ENCODE assay signal across 8 cellular contexts in the genomic region with DNA sequence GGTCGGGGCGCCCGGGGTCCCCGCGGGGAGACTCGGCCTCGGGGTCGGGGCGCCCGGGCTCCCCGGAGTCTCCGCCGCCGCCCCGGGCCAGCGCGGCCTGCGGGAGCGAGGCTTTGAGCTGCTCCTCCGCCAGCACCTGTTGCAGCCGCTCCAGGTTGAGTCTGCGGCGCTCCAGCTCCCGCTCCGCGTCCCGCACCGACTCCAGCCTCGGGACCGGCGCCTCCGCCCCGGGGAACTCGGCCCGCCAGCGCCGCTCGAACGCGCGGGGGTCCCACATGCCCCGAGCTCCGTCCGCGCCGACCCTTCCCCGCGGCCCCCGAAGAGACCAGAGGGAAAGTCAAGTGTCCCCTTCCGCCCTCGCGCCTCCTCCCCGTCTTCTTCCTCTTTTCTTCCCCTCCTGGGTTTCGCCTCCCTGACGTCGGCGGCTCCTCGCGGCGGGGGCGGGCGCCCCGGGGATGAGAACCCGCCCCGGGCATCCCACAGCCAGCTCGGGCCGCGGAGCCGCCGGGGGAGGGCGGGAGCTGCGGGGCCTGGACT. TPM values are rescaled to one million over a fixed set of nuclear protein-coding genes. Genes with fewer than 3 reads are reported as not detected.
DNase-seq lines count a peak whose midpoint lies in the region; ATAC-seq and TF ChIP-seq lines count a peak whose summit lies in the region.

No MANE protein-coding gene starts in this region.

- intact Hi-C loops in A673 (cut with micrococcal nuclease; ENCODE audit: unreplicated experiment) (no loop called here), testis (cut with DNase I; ENCODE audit: low total_unique reads) (no loop called here)

- 1% methylated on average over 24 to 50 of the region's 72 CpGs for WGBS in testis, 2 donors

- peak; percentile 47 for ATAC-seq in GM18868 (IDR thresholded peaks at IDR 0.05; ENCODE audit: unreplicated experiment)
- peak; percentile 46 for ATAC-seq in HG03521 (IDR thresholded peaks at IDR 0.05; ENCODE audit: unreplicated experiment)

- CTCF ChIA-PET in A673 (lab: Charles Lee) = no interaction called here

- H3K27me3 ChIP-seq in A673 (replicated peaks; ENCODE audit: insufficient read depth, low read depth, low read length, poor library complexity) (peaks cover 46% of the 10 kb centered on the region), mononuclear cell (ENCODE audit: insufficient read depth, low read length) (peaks cover 11% of the 10 kb centered on the region), testis (no peaks in the 10 kb centered on the region)

- no peaks in the 10 kb centered on the region for H3K36me3 ChIP-seq in A673 (ENCODE audit: insufficient read depth, low read length, poor library complexity, severe bottlenecking)
- no peaks in the 10 kb centered on the region for H3K36me3 ChIP-seq in testis (ENCODE audit: low read depth, missing control alignments)

- DNase-seq in A673 (ENCODE audit: low spot score) (peak; percentile 34), testis (peak; percentile 48), HuH-7 (ENCODE audit: low spot score) (no peak)
- peak; percentile 14 for DNase-seq in effector CD8-positive, alpha-beta T cell (lab: John Stamatoyannopoulos, UW)

- TF ChIP-seq POLR2A in testis (IDR thresholded peaks at IDR 0.05) = no peak

- H3K4me3 ChIP-seq in A673 (ENCODE audit: low read depth, low read length, poor library complexity, severe bottlenecking) = peak overlapping the region; percentile 45
- peak overlapping the region; percentile 29 for H3K4me3 ChIP-seq in WI38 (ENCODE audit: low read depth, low read length)
- H3K4me3 ChIP-seq in mononuclear cell (ENCODE audit: low read length) = peak overlapping the region; percentile 54
- peak overlapping the region; percentile 46 to 63 for H3K4me3 ChIP-seq in testis

- POLR2A ChIA-PET in A673 (lab: Charles Lee; ENCODE audit: low non-redundant PET) = no interaction called here

- no peak overlapping the region for H3K27ac ChIP-seq in A673 (ENCODE audit: low read depth, low read length, poor library complexity, severe bottlenecking)
- peak overlapping the region in 1 of 2 donors; percentile 11 for H3K27ac ChIP-seq in testis

- H3K9me3 ChIP-seq in A673 (ENCODE audit: low read depth, low read length, poor library complexity, severe bottlenecking) (no peaks in the 10 kb centered on the region), mononuclear cell (ENCODE audit: low read depth, low read length) (no peaks in the 10 kb centered on the region), testis (no peaks in the 10 kb centered on the region)

- H3K4me1 ChIP-seq in A673 (ENCODE audit: insufficient read depth, low read length, poor library complexity, severe bottlenecking) (peaks cover 12% of the 10 kb centered on the region), mononuclear cell (ENCODE audit: insufficient read depth, low read length) (peaks cover 39% of the 10 kb centered on the region), testis (peaks cover 5% of the 10 kb centered on the region)

- no peak for TF ChIP-seq CTCF in A673 (conservative IDR thresholded peaks at IDR 0.05; ENCODE audit: low read depth, low read length)
- no peak for TF ChIP-seq CTCF in WI38 (IDR thresholded peaks at IDR 0.05; ENCODE audit: low read depth, low read length)
- no peak for TF ChIP-seq CTCF in testis (IDR thresholded peaks at IDR 0.05)

- BruUV-seq in A673 (replicated peaks; lab: Mats Ljungman, UMichigan) = no TSS peak

RNA-seq across cellular contexts. Expression of a gene that starts 40.8 kb away (rescaled TPM):
- total RNA-seq in A673 (2021) (not detected in 2 replicates), mononuclear cell (not detected), testis (under 1 TPM; 0.56 to 0.79 TPM)
- polyA plus RNA-seq in testis (ENCODE audit: insufficient read depth, low read depth, low replicate concordance) = not detected

RNA-seq across cellular contexts. Expression of a gene that starts 49.6 kb away (rescaled TPM):
- total RNA-seq in A673 (2021) = 47.6 and 67.9 TPM in 2 replicates
- 112 TPM for total RNA-seq in mononuclear cell
- 10 to 100 TPM; 42.1 to 52.7 TPM for total RNA-seq in testis
- polyA plus RNA-seq in testis (ENCODE audit: insufficient read depth, low read depth, low replicate concordance) = 30.6 TPM

RNA-seq across cellular contexts. Expression of a gene that starts 50.0 kb away (rescaled TPM):
- total RNA-seq in A673 (2021) (not detected in 2 replicates), mononuclear cell (not detected), testis (1 to 10 TPM in 1 of 2 donors, under 1 TPM in 1; 0.99 to 1.3 TPM)
- 1.3 TPM for polyA plus RNA-seq in testis (ENCODE audit: insufficient read depth, low read depth, low replicate concordance)
